ENCODE assay signal across 12 cellular contexts in the genomic region with DNA sequence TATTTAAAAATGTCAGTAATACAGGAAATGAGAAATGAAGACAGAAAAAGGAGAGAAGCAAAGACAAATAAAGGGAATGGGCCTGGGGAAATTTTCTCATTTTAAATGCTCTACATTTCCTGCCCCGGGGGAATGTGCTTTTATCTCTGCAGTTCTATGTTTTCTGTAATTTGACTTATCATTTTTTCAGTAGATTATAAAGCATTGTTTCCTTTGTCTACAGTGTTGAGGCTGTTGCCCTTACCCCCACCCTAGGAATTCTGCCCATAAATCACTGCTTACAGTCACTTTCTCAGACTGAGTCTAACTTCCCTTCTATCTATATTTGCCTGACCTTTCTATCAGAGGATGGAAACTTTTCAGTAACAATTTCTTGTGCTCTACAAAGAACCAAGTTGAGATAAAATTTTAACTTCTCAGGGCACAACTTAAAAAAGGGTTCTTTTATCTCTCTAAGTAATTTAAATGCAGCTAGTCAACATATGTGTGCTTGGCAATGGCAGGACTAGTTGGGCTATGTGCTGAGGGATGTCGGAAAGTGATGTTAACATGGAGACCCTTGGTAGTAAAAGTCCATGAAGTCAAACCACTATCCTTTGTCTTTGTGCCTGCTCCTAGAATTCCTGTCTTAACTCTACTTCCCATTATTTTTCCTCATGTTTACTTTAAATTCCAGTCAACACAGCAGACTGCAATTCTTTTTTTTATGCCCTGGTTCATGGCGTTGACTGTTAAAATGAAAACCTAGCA.
DNase-seq lines count a peak whose midpoint lies in the region; ATAC-seq and TF ChIP-seq lines count a peak whose summit lies in the region.
"Had no signal": no experiment of that assay in that cellular context is flagged by ENCODE, and none has a peak within 500 bp of the region (broad histone marks: within the 10 kb centered on the region; RNA-seq: fewer than 3 reads in every experiment).

No MANE protein-coding gene starts in this region.

- no peaks in the 10 kb centered on the region for H3F3A ChIP-seq in PC-9 (ENCODE audit: insufficient read depth, low read depth)

- H3K4me1 ChIP-seq in PC-9 (replicated peaks; ENCODE audit: insufficient read depth) = peaks cover 5% of the 10 kb centered on the region; the same call in 1 of the 2 replicates
- peaks cover 4% of the 10 kb centered on the region for H3K4me1 ChIP-seq in endodermal cell (ENCODE audit: control insufficient read depth, insufficient read depth, low read length)

- TF ChIP-seq CTCF in PC-9 (conservative IDR thresholded peaks at IDR 0.05) (no peak), endodermal cell (conservative IDR thresholded peaks at IDR 0.05) (no peak)

- no TSS peak for BruUV-seq in PC-9 (replicated peaks; lab: Mats Ljungman, UMichigan)

- peaks cover 9% of the 10 kb centered on the region for H3K4me1 Mint-ChIP-seq in endodermal cell
- H3K4me1 Mint-ChIP-seq: CD4-positive, CD25-positive, alpha-beta regulatory T cell had no signal

- no peaks in the 10 kb centered on the region for H3K36me3 Mint-ChIP-seq in endodermal cell (ENCODE audit: low read depth)
- H3K36me3 Mint-ChIP-seq: CD4-positive, CD25-positive, alpha-beta regulatory T cell had no signal

- H3K27me3 ChIP-seq in PC-9 (ENCODE audit: insufficient read depth, low read depth) (no peaks in the 10 kb centered on the region), endodermal cell (ENCODE audit: control insufficient read depth, insufficient read depth, low read length, poor library complexity, severe bottlenecking) (no peaks in the 10 kb centered on the region)

- no peak overlapping the region for H3K4me2 ChIP-seq in PC-9

- H3K9me3 Mint-ChIP-seq in endodermal cell = peaks cover 6% of the 10 kb centered on the region

- H3K27me3 Mint-ChIP-seq in endodermal cell (ENCODE audit: insufficient read depth) = no peaks in the 10 kb centered on the region
- H3K27me3 Mint-ChIP-seq: CD4-positive, CD25-positive, alpha-beta regulatory T cell had no signal

- H3K9me2 ChIP-seq in PC-9 (ENCODE audit: insufficient read depth) = no peaks in the 10 kb centered on the region

- H3K36me3 ChIP-seq in PC-9 (ENCODE audit: low read depth) (no peaks in the 10 kb centered on the region), endodermal cell (ENCODE audit: control insufficient read depth, insufficient read depth, low read length) (no peaks in the 10 kb centered on the region)

- no peak for ATAC-seq in HG02973 (IDR thresholded peaks at IDR 0.05; ENCODE audit: unreplicated experiment)
- no peak for ATAC-seq in left ventricle myocardium superior

- in situ Hi-C loops in G401 (cut with HindIII; ENCODE audit: low sequenced_read_pairs) = no loop called here

- H3K79me2 ChIP-seq in PC-9 (ENCODE audit: low read depth) = no peaks in the 10 kb centered on the region

- H3K9ac ChIP-seq in endodermal cell (ENCODE audit: extremely low read depth, low read length, poor library complexity, severe bottlenecking) = no peak overlapping the region

- H4K20me1 ChIP-seq in PC-9 (ENCODE audit: insufficient read depth) = no peaks in the 10 kb centered on the region

- H3K4me3 Mint-ChIP-seq in endodermal cell = no peak overlapping the region
- H3K4me3 Mint-ChIP-seq: CD4-positive, CD25-positive, alpha-beta regulatory T cell had no signal

- intact Hi-C loops in PC-9 (cut with micrococcal nuclease; ENCODE audit: unreplicated experiment) = loop anchor here (2.0 to 10.0 kb wide), 2 partner anchors 257 to 751 kb away; partner anchors contain the start of gene RND3
- intact Hi-C loops in left ventricle myocardium superior (cut with micrococcal nuclease) = no loop called here

- H3K27ac Mint-ChIP-seq in endodermal cell = peak overlapping the region; percentile 45
- H3K27ac Mint-ChIP-seq: CD4-positive, CD25-positive, alpha-beta regulatory T cell had no signal

- H3K4me3 ChIP-seq in PC-9 (no peak overlapping the region), endodermal cell (ENCODE audit: low read length) (peak overlapping the region; percentile 32)

- DNase-seq in EH (ENCODE audit: low read depth) (peak; percentile 86), PC-9 (peak; percentile 45 to 48), endodermal cell (no peak), myocyte (ENCODE audit: low read depth) (peak; percentile 50), G401 (ENCODE audit: low spot score) (no peak), left ventricle myocardium superior (no peak)
- no peak for DNase-seq in activated naive CD4-positive, alpha-beta T cell treated with Interleukin-2 at 50 U/mL for 16 hours
- DNase-seq: activated CD4-positive, alpha-beta T cell treated with anti-CD3 and anti-CD28 coated beads for 48 hours; activated naive CD4-positive, alpha-beta T cell; CD4-positive, CD25-positive, alpha-beta regulatory T cell; left cardiac atrium had no signal

- 78 to 100% methylated on average over 2 to 3 of the region's 3 CpGs for WGBS in endodermal cell (ENCODE audit: insufficient coverage in 1 of 2, insufficient read length in 1 of 2), 2 experiments

- POLR2A ChIA-PET in PC-9 (lab: Charles Lee; ENCODE audit: unreplicated experiment) = interaction anchor here (0.6 kb wide), 1 partner anchor 16 kb away, joined by 4 read pairs; no protein-coding TSS in a partner anchor

- no peak overlapping the region for H2AFZ ChIP-seq in PC-9

- H3K27ac ChIP-seq in PC-9 = no peak overlapping the region
- peak overlapping the region; percentile 22 for H3K27ac ChIP-seq in endodermal cell (ENCODE audit: low read depth, low read length)

- H3K9me3 ChIP-seq in PC-9 (ENCODE audit: insufficient read depth, low read depth) (no peaks in the 10 kb centered on the region), endodermal cell (ENCODE audit: control insufficient read depth, low read length) (peaks cover 12% of the 10 kb centered on the region)

- CTCF ChIA-PET in PC-9 (lab: Charles Lee) = no interaction called here

Comparison
In these comparisons a context has a peak if more than half of its experiments do, and no peak if none do; other contexts are left out.
1. DNase-seq: peak in EH (single experiment), PC-9 (2 of 2) and myocyte (single experiment); none in endodermal cell (single experiment), G401 (single experiment), activated naive CD4-positive, alpha-beta T cell treated with Interleukin-2 at 50 U/mL for 16 hours (single experiment) and left ventricle myocardium superior (single experiment).